ENCODE assay signal across 16 cellular contexts in genomic region chr2:39093208-39093898, GRCh38. TPM values are rescaled to one million over a fixed set of nuclear protein-coding genes. Genes with fewer than 3 reads are reported as not detected.
DNase-seq lines count a peak whose midpoint lies in the region; ATAC-seq and TF ChIP-seq lines count a peak whose summit lies in the region.
"Had no signal": no experiment of that assay in that cellular context is flagged by ENCODE, and none has a peak within 500 bp of the region (broad histone marks: within the 10 kb centered on the region; RNA-seq: fewer than 3 reads in every experiment).

No MANE protein-coding gene starts in this region.

- no peaks in the 10 kb centered on the region for H3K27me3 Mint-ChIP-seq in CD8-positive, alpha-beta memory T cell
- H3K27me3 Mint-ChIP-seq in central memory CD8-positive, alpha-beta T cell, result no peaks in the 10 kb centered on the region
- H3K27me3 Mint-ChIP-seq in Caco-2 (ENCODE audit: insufficient read depth, unreplicated experiment), result no peaks in the 10 kb centered on the region

- no peak for DNase-seq in CD8-positive, alpha-beta memory T cell
- no peak for DNase-seq in central memory CD8-positive, alpha-beta T cell (ENCODE audit: low spot score in 2 of 2)
- DNase-seq in omental fat pad (ENCODE audit: low spot score), result no peak
- DNase-seq in Caco-2, result no peak
- no peak for DNase-seq in SIG-M5 treated with dmso at 0.1 percent for 504 hours (lab: John Stamatoyannopoulos, UW; ENCODE audit: unreplicated experiment)
- no peak for DNase-seq in GOT3 (lab: John Stamatoyannopoulos, UW)
- DNase-seq: activated CD4-positive, alpha-beta T cell treated with anti-CD3 and anti-CD28 coated beads, Interleukin-2, amount 50 U/mL, for 1 hour; C1 segment of cervical spinal cord; KBM-7; NCI-H226; SJCRH30; stimulated activated CD4-positive, alpha-beta T cell treated with anti-CD3 and anti-CD28 coated beads, Interleukin-4, amount 100 ng/mL, for 4 hours; testis had no signal

- CTCF ChIA-PET in CD8-positive, alpha-beta memory T cell (lab: Charles Lee), result no interaction called here
- CTCF ChIA-PET in Caco-2 (lab: Charles Lee), result no interaction called here

- H3K36me3 Mint-ChIP-seq in CD8-positive, alpha-beta memory T cell, result peaks cover 10 to 25% (median 10%) of the 10 kb centered on the region in 3 donors
- peaks cover 10% of the 10 kb centered on the region for H3K36me3 Mint-ChIP-seq in central memory CD8-positive, alpha-beta T cell (ENCODE audit: insufficient read depth)
- peaks cover 7% of the 10 kb centered on the region for H3K36me3 Mint-ChIP-seq in Caco-2 (ENCODE audit: insufficient read depth, unreplicated experiment)

- no peaks in the 10 kb centered on the region for H3K9me3 ChIP-seq in CD8-positive, alpha-beta memory T cell (ENCODE audit: low read length)
- no peaks in the 10 kb centered on the region for H3K9me3 ChIP-seq in Caco-2
- H3K9me3 ChIP-seq: prostate gland, SJCRH30, testis had no signal

- intact Hi-C loops in Caco-2 (cut with micrococcal nuclease; ENCODE audit: unreplicated experiment), result no loop called here

- no peaks in the 10 kb centered on the region for H3K9me3 Mint-ChIP-seq in CD8-positive, alpha-beta memory T cell
- H3K9me3 Mint-ChIP-seq in central memory CD8-positive, alpha-beta T cell, result no peaks in the 10 kb centered on the region
- H3K9me3 Mint-ChIP-seq in Caco-2 (ENCODE audit: unreplicated experiment), result no peaks in the 10 kb centered on the region

- H3K4me3 ChIP-seq in CD8-positive, alpha-beta memory T cell (ENCODE audit: low read length), result no peak overlapping the region
- H3K4me3 ChIP-seq in Caco-2 (ENCODE audit: low read depth, low read length), result no peak overlapping the region
- H3K4me3 ChIP-seq: prostate gland, SJCRH30, testis had no signal

- peaks cover 56 to 81% (median 72%) of the 10 kb centered on the region in 3 donors for H3K4me1 Mint-ChIP-seq in CD8-positive, alpha-beta memory T cell
- H3K4me1 Mint-ChIP-seq in central memory CD8-positive, alpha-beta T cell, result peaks cover 42% of the 10 kb centered on the region
- H3K4me1 Mint-ChIP-seq in Caco-2 (ENCODE audit: low read depth, unreplicated experiment), result peaks cover 17% of the 10 kb centered on the region

- ATAC-seq in GM19328 (IDR thresholded peaks at IDR 0.05; ENCODE audit: unreplicated experiment), result peak; percentile 48
- ATAC-seq in HG03521 (IDR thresholded peaks at IDR 0.05; ENCODE audit: unreplicated experiment), result peak; percentile 37
- no peak for ATAC-seq in central memory CD8-positive, alpha-beta T cell (replicated peaks; ENCODE audit: extremely low read depth, poor library complexity, severe bottlenecking)
- no peak for ATAC-seq in omental fat pad (ENCODE audit: low FRiP score)

- no peaks in the 10 kb centered on the region for H3K27me3 ChIP-seq in CD8-positive, alpha-beta memory T cell (ENCODE audit: insufficient read depth, low read length, poor library complexity, severe bottlenecking)
- H3K27me3 ChIP-seq in Caco-2 (replicated peaks; ENCODE audit: control insufficient read depth, insufficient read depth, low read length), result no peaks in the 10 kb centered on the region
- H3K27me3 ChIP-seq: SJCRH30, testis had no signal

- H3K4me1 ChIP-seq in CD8-positive, alpha-beta memory T cell (ENCODE audit: insufficient read depth, low read length), result peaks cover 18% of the 10 kb centered on the region
- no peaks in the 10 kb centered on the region for H3K4me1 ChIP-seq in Caco-2
- H3K4me1 ChIP-seq: prostate gland, SJCRH30, testis had no signal

- TF ChIP-seq CTCF in omental fat pad (IDR thresholded peaks at IDR 0.05) (no peak), Caco-2 (IDR thresholded peaks at IDR 0.05; ENCODE audit: insufficient read depth in 1 of 2, low read depth in 1 of 2, low read length in 1 of 2, severe bottlenecking in 1 of 2, unreplicated experiment in 1 of 2) (no peak)

- POLR2A ChIA-PET in CD8-positive, alpha-beta memory T cell (lab: Charles Lee), result no interaction called here
- POLR2A ChIA-PET in Caco-2 (lab: Charles Lee), result no interaction called here

- H3K36me3 ChIP-seq in CD8-positive, alpha-beta memory T cell (ENCODE audit: insufficient read depth, low read length), result no peaks in the 10 kb centered on the region
- H3K36me3 ChIP-seq in Caco-2 (ENCODE audit: control insufficient read depth, insufficient read depth, low read length), result no peaks in the 10 kb centered on the region
- H3K36me3 ChIP-seq: prostate gland, SJCRH30 had no signal

- peak overlapping the region in 4 of 7 donors; percentile 8 to 15 (median 10) for H3K4me3 Mint-ChIP-seq in CD8-positive, alpha-beta memory T cell
- peak overlapping the region; percentile 5 for H3K4me3 Mint-ChIP-seq in central memory CD8-positive, alpha-beta T cell
- H3K4me3 Mint-ChIP-seq in Caco-2 (ENCODE audit: unreplicated experiment), result no peak overlapping the region

- BruUV-seq in Caco-2 (replicated peaks; lab: Mats Ljungman, UMichigan), result no TSS peak

- H3K27ac ChIP-seq in CD8-positive, alpha-beta memory T cell (ENCODE audit: low read depth, low read length), result no peak overlapping the region
- H3K27ac ChIP-seq: prostate gland, SJCRH30, testis had no signal

- peak overlapping the region in 6 of 8 donors; percentile 0 to 59 (median 30) for H3K27ac Mint-ChIP-seq in CD8-positive, alpha-beta memory T cell
- peak overlapping the region; percentile 20 for H3K27ac Mint-ChIP-seq in central memory CD8-positive, alpha-beta T cell (ENCODE audit: low read depth)
- no peak overlapping the region for H3K27ac Mint-ChIP-seq in Caco-2 (ENCODE audit: unreplicated experiment)

RNA-seq across cellular contexts. Expression of gene SOS1, which starts 27.5 kb away (rescaled TPM):
- 10 to 100 TPM; 72.6 to 75.9 TPM for total RNA-seq in CD8-positive, alpha-beta memory T cell
- 14.5 TPM for polyA plus RNA-seq in CD8-positive, alpha-beta memory T cell
- total RNA-seq in omental fat pad (10 to 100 TPM; 23.1 to 70.8 (median 31.6) TPM), Caco-2 (2022) (49.7 and 50.1 TPM in 2 replicates)

Comparison
In these comparisons a context has a peak if more than half of its experiments do, and no peak if none do; other contexts are left out.
1. ATAC-seq: peak in GM19328 (single experiment) and HG03521 (single experiment); none in central memory CD8-positive, alpha-beta T cell (single experiment) and omental fat pad (single experiment).